9 cellular contexts compared by ENCODE assay signal in the genomic region with DNA sequence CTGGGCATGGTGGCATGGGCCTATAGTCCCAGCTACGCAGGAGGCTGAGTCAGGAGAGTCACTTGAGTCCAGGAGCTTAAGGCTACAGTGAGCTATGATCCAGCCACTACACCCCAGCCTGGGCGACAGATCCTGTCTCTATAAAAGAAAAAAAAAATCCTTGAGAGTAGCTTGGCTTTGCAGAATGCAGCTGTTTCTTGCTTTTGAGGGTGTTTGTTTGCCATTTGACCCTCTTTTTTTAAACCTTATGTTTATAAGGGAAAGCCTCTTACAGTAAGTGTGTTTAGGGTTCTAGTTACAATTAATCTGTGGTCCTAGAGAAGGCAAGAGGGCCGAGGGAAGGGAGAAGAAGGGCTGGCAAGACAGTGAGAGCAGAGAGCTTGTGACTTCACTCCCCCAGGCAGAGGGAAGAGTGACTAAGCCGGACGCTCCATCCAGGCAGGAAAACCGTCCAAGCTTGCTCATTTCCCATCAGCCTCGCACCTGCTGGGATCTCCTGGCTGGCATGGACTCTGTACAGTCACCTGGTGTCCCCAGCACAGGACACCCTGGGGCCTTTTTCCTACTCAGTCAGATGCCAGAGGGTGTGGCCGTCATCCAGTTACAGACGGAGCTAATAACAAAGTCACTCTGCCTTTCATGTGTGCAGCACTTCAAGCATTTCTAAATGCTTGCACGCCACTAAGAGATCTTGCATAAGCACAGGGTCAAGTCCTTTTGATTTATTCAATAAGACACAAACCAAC. TPM values are rescaled to one million over a fixed set of nuclear protein-coding genes. Genes with fewer than 3 reads are reported as not detected.
DNase-seq lines count a peak whose midpoint lies in the region; ATAC-seq and TF ChIP-seq lines count a peak whose summit lies in the region.
"Had no signal": no experiment of that assay in that cellular context is flagged by ENCODE, and none has a peak within 500 bp of the region (broad histone marks: within the 10 kb centered on the region; RNA-seq: fewer than 3 reads in every experiment).

No MANE protein-coding gene starts in this region.

- DNase-seq in DMS 273 (lab: John Stamatoyannopoulos, UW; ENCODE audit: unreplicated experiment) (peak; percentile 45), DMS 273 treated with DMSO at 0.1 percent for 48 hours (lab: John Stamatoyannopoulos, UW) (no peak), RWPE1 (ENCODE audit: low spot score) (peak; percentile 94), fibroblast of the conjunctiva (ENCODE audit: low read depth) (peak; percentile 71), trophoblast cell (peak; percentile 88 to 95), MV-4-11 (lab: John Stamatoyannopoulos, UW) (no peak)

- no peaks in the 10 kb centered on the region for H3K27me3 ChIP-seq in trophoblast cell (ENCODE audit: insufficient read depth, low read length)

- H2AFZ ChIP-seq in trophoblast cell (ENCODE audit: insufficient read depth, low read length, poor library complexity): no peak overlapping the region

- no peaks in the 10 kb centered on the region for H3K79me2 ChIP-seq in trophoblast cell (ENCODE audit: control insufficient read depth, insufficient read depth, low read length, poor library complexity)

- H3K14ac ChIP-seq in trophoblast cell (ENCODE audit: low read length): no peak overlapping the region

- no peaks in the 10 kb centered on the region for H3K9me3 ChIP-seq in trophoblast cell (ENCODE audit: insufficient read depth, low read depth, low read length)

- TF ChIP-seq CTCF in RWPE1 (conservative IDR thresholded peaks at IDR 0.05; ENCODE audit: low read depth): no peak

- H3K79me1 ChIP-seq in trophoblast cell (ENCODE audit: low read length): no peaks in the 10 kb centered on the region

- H2BK120ac ChIP-seq in trophoblast cell (ENCODE audit: insufficient read depth, low read length, poor library complexity): no peak overlapping the region

- H3K4me3 ChIP-seq in trophoblast cell (ENCODE audit: low read depth, low read length): no peak overlapping the region
- H3K4me3 ChIP-seq: SK-N-MC had no signal

- H3K23ac ChIP-seq in trophoblast cell (ENCODE audit: low read length): no peak overlapping the region

- H3K27ac ChIP-seq in RWPE1: peak overlapping the region; percentile 77
- no peak overlapping the region for H3K27ac ChIP-seq in trophoblast cell (ENCODE audit: low read depth, low read length)
- H3K27ac ChIP-seq: SK-N-MC had no signal

- H3K36me3 ChIP-seq in trophoblast cell (ENCODE audit: control insufficient read depth in 1 of 2, insufficient read depth in 2 of 2, low read length in 2 of 2): no peaks in the 10 kb centered on the region

- no peak overlapping the region for H4K8ac ChIP-seq in trophoblast cell (ENCODE audit: low read depth, low read length)

- H2BK5ac ChIP-seq in trophoblast cell (ENCODE audit: low read depth, low read length, poor library complexity): no peak overlapping the region

- CTCF ChIA-PET in RWPE1 (lab: Yijun Ruan, JAX): interaction anchor here (0.5 to 1.7 kb wide), 10 partner anchors 13 to 264 kb away, joined by 3 to 9 read pairs (median 3); no protein-coding TSS in a partner anchor

- no peak overlapping the region for H3K4me2 ChIP-seq in trophoblast cell (ENCODE audit: low read length)

- H2AK5ac ChIP-seq in trophoblast cell (ENCODE audit: low read length): no peak overlapping the region

- H4K91ac ChIP-seq in trophoblast cell (ENCODE audit: low read depth, low read length): no peak overlapping the region

- ATAC-seq in GM19395 (IDR thresholded peaks at IDR 0.05; ENCODE audit: unreplicated experiment) (no peak), HG02759 (IDR thresholded peaks at IDR 0.05; ENCODE audit: unreplicated experiment) (no peak)

- no peak overlapping the region for H3K4ac ChIP-seq in trophoblast cell (ENCODE audit: low read depth, low read length)

- H3K9ac ChIP-seq in trophoblast cell (ENCODE audit: low read length): no peak overlapping the region

- WGBS in trophoblast cell (ENCODE audit: extremely low coverage, insufficient coverage, insufficient read length): no CpG with 5 or more reads among the region's 10 CpGs

- H3K18ac ChIP-seq in trophoblast cell (ENCODE audit: low read length): no peak overlapping the region

- H3K4me1 ChIP-seq in trophoblast cell (ENCODE audit: control insufficient read depth in 1 of 2, insufficient read depth in 2 of 2, low read length in 2 of 2): peaks cover 0 to 2% of the 10 kb centered on the region in 2 experiments

- H4K12ac ChIP-seq in trophoblast cell (ENCODE audit: low read depth, low read length): no peak overlapping the region

- POLR2A ChIA-PET in RWPE1 (lab: Yijun Ruan, JAX; ENCODE audit: low non-redundant PET): interaction anchor here (0.6 to 1.1 kb wide), 3 partner anchors 77 to 152 kb away, joined by 3 to 4 read pairs (median 3); a partner anchor contains a TSS

- H2BK12ac ChIP-seq in trophoblast cell (ENCODE audit: low read length): no peak overlapping the region

RNA-seq across cellular contexts. Expression of a gene that starts 55.5 kb away (rescaled TPM):
- polyA plus RNA-seq in trophoblast cell (2013): 3.5 and 3.6 TPM in 2 replicates

Comparison
In these comparisons a context has a peak if more than half of its experiments do, and no peak if none do; other contexts are left out.
1. DNase-seq: peak in DMS 273 (single experiment), RWPE1 (single experiment), fibroblast of the conjunctiva (single experiment) and trophoblast cell (2 of 2); none in DMS 273 treated with DMSO at 0.1 percent for 48 hours (single experiment) and MV-4-11 (single experiment).